ENCODE assay signal across 19 cellular contexts in genomic region chr17:6476061-6476833, GRCh38. TPM values are rescaled to one million over a fixed set of nuclear protein-coding genes. Genes with fewer than 3 reads are reported as not detected.
DNase-seq lines count a peak whose midpoint lies in the region; ATAC-seq, FAIRE-seq and TF ChIP-seq lines count a peak whose summit lies in the region.
"Had no signal": no experiment of that assay in that cellular context is flagged by ENCODE, and none has a peak within 500 bp of the region (broad histone marks: within the 10 kb centered on the region; RNA-seq: fewer than 3 reads in every experiment).

No MANE protein-coding gene starts in this region.

- H3K27ac ChIP-seq in liver (ENCODE audit: low read depth in 1 of 2, low read length in 2 of 2) (no peak overlapping the region), HepG2 (ENCODE audit: extremely low read length, insufficient read depth, low read length) (no peak overlapping the region), muscle layer of colon (ENCODE audit: low read depth, low read length) (peak overlapping the region; percentile 70)
- H3K27ac ChIP-seq: HL-60 had no signal

- no TSS peak for BruUV-seq in HepG2 (replicated peaks; lab: Mats Ljungman, UMichigan)

- H3K4me2 ChIP-seq in HepG2 (ENCODE audit: low read depth, low read length) = no peak overlapping the region

- no peaks in the 10 kb centered on the region for H3K79me2 ChIP-seq in HepG2 (ENCODE audit: insufficient read depth, low read length)

- no peaks in the 10 kb centered on the region for H3K9me3 ChIP-seq in liver (ENCODE audit: control insufficient read depth in 4 of 4, low read length in 3 of 4)
- H3K9me3 ChIP-seq in HepG2 (ENCODE audit: low read length) = no peaks in the 10 kb centered on the region
- no peaks in the 10 kb centered on the region for H3K9me3 ChIP-seq in muscle layer of colon (ENCODE audit: low read length)

- WGBS in liver = 74% methylated on average over 8 of the region's 8 CpGs
- 53% methylated on average over 8 of the region's 8 CpGs for WGBS in HepG2 (ENCODE audit: low lambda C conversion rate)

- no peak overlapping the region for H2AFZ ChIP-seq in HepG2 (ENCODE audit: low read length)

- H3K4me1 ChIP-seq in liver (ENCODE audit: control insufficient read depth in 4 of 4, insufficient read depth in 4 of 4, low read length in 3 of 4) (no peaks in the 10 kb centered on the region), HepG2 (ENCODE audit: insufficient read depth, low read length) (no peaks in the 10 kb centered on the region), muscle layer of colon (ENCODE audit: insufficient read depth, low read length) (peaks cover 15% of the 10 kb centered on the region)

- FAIRE-seq in HepG2 (lab: Jason Lieb, UNC) = no peak

- no peaks in the 10 kb centered on the region for H3K27me3 ChIP-seq in liver (ENCODE audit: control insufficient read depth in 4 of 4, insufficient read depth in 4 of 4, low read length in 3 of 4)
- no peaks in the 10 kb centered on the region for H3K27me3 ChIP-seq in HepG2 (ENCODE audit: control insufficient read depth in 1 of 2, insufficient read depth in 2 of 2, low read length in 2 of 2)
- H3K27me3 ChIP-seq in muscle layer of colon (ENCODE audit: control insufficient read depth in 1 of 2, insufficient read depth in 2 of 2, low read length in 2 of 2) = no peaks in the 10 kb centered on the region

- no peaks in the 10 kb centered on the region for H4K20me1 ChIP-seq in HepG2 (ENCODE audit: insufficient read depth, low read length)

- no peak for ATAC-seq in HepG2
- ATAC-seq: Panc1 had no signal

- TF ChIP-seq RAD21 in liver (IDR thresholded peaks at IDR 0.05) = no peak
- TF ChIP-seq RAD21 in HepG2 (CRISPR knock-in tag; IDR thresholded peaks at IDR 0.05) = no peak

- DNase-seq in HepG2 (ENCODE audit: low spot score) = no peak
- DNase-seq in epithelial cell of esophagus (ENCODE audit: low read depth) = peak; percentile 20
- DNase-seq in ureter (ENCODE audit: low spot score) = no peak
- DNase-seq in inferior parietal cortex (ENCODE audit: extremely low spot score) = no peak
- DNase-seq in superior temporal gyrus (ENCODE audit: extremely low spot score) = no peak
- DNase-seq: ACHN; CD4-positive, CD25-positive, alpha-beta regulatory T cell; DMS79; GOT3; KBM-7; NCI-H2029; SHP77 had no signal

- no peak for TF ChIP-seq POLR2A in HepG2 (IDR thresholded peaks at IDR 0.05; ENCODE audit: insufficient read depth in 1 of 2, low read depth in 2 of 2, low read length in 2 of 2)

- H3K36me3 ChIP-seq in liver (ENCODE audit: control insufficient read depth in 4 of 4, insufficient read depth in 3 of 4, low read depth in 1 of 4, low read length in 3 of 4) (no peaks in the 10 kb centered on the region), HepG2 (replicated peaks in 1 of 2; ENCODE audit: control insufficient read depth in 1 of 2, insufficient read depth in 2 of 2, low read length in 2 of 2) (no peaks in the 10 kb centered on the region), muscle layer of colon (ENCODE audit: insufficient read depth, low read length) (no peaks in the 10 kb centered on the region)

- H3K9ac ChIP-seq in liver (ENCODE audit: low read depth in 1 of 2, low read length in 2 of 2) (no peak overlapping the region), HepG2 (ENCODE audit: insufficient read depth, low read depth, low read length) (no peak overlapping the region), muscle layer of colon (ENCODE audit: low read length) (no peak overlapping the region)

- TF ChIP-seq CTCF in liver (IDR thresholded peaks at IDR 0.05; ENCODE audit: low read depth, low read length, missing input control) = no peak
- TF ChIP-seq CTCF in HepG2 (CRISPR knock-in tag; IDR thresholded peaks at IDR 0.05) = no peak
- TF ChIP-seq CTCF in epithelial cell of esophagus (IDR thresholded peaks at IDR 0.05; ENCODE audit: insufficient read depth, low read depth, low read length, missing control alignments) = no peak

- POLR2A ChIA-PET in HepG2 (lab: Yijun Ruan, JAX) = no interaction called here

- in situ Hi-C loops in HepG2 (cut with HindIII; ENCODE audit: extremely low pct_ligation_motif_present, low pct_unique_long_range_greater_than_20kb) = no loop called here

- H3K4me3 ChIP-seq in liver (ENCODE audit: low read depth in 1 of 3, low read length in 3 of 3) (no peak overlapping the region), HepG2 (replicated peaks in 1 of 3; ENCODE audit: insufficient read depth in 1 of 3, low read depth in 2 of 3, low read length in 3 of 3) (no peak overlapping the region), epithelial cell of esophagus (ENCODE audit: low read length) (no peak overlapping the region), muscle layer of colon (ENCODE audit: low read depth in 1 of 2, low read length in 2 of 2) (no peak overlapping the region)

- CTCF ChIA-PET in HepG2 (lab: Yijun Ruan, JAX; ENCODE audit: low intra/inter-chr PET ratio, low total read pairs) = no interaction called here

- intact Hi-C loops in HepG2 (cut with micrococcal nuclease; ENCODE audit: unreplicated experiment) = loop anchor here (10.0 kb wide), 1 partner anchor 79 kb away; the partner anchor contains the start of gene PITPNM3

- TF ChIP-seq EP300 in HepG2 (IDR thresholded peaks at IDR 0.05; ENCODE audit: low read depth in 2 of 2, low read length in 2 of 2) (no peak), HepG2 (CRISPR knock-in tag; IDR thresholded peaks at IDR 0.05; ENCODE audit: borderline replicate concordance) (no peak)

TF ChIP-seq in HepG2, 621 proteins besides CTCF, POLR2A, EP300 and RAD21 (continues in another document):
- TF ChIP-seq BCL3 (CRISPR knock-in tag; IDR thresholded peaks at IDR 0.05) (no peak), ZNF788 (CRISPR knock-in tag; IDR thresholded peaks at IDR 0.05; ENCODE audit: borderline replicate concordance) (no peak)

RNA-seq across cellular contexts. Expression of gene PIMREG, which starts 32.0 kb away (rescaled TPM):
- total RNA-seq in liver (1 to 10 TPM in 1 of 2 donors, not detected in 1; 5.2 TPM), HepG2 (2016; rRNA removed; fragmentation: Illumina TruSeq; extraction: Trizol) (30.3 and 33.8 TPM in 2 replicates), ureter (0.42 TPM)
- polyA plus RNA-seq in liver (under 1 TPM; 0.10 to 0.75 TPM), HepG2 (2011; rRNA removed) (10.9 and 15.6 TPM in 2 replicates)
- 7.8 and 9.5 TPM in 2 replicates for total RNA-seq in HepG2 (2016; cell fraction: cytosol; rRNA removed; fragmentation: Illumina TruSeq; extraction: Trizol; ENCODE audit: low read depth)
- 29.3 and 34.9 TPM in 2 replicates for total RNA-seq in HepG2 (2016; cell fraction: insoluble cytoplasmic fraction; rRNA removed; fragmentation: Illumina TruSeq; extraction: Trizol)
- 14.8 and 15.2 TPM in 2 replicates for total RNA-seq in HepG2 (2016; cell fraction: membrane; rRNA removed; fragmentation: Illumina TruSeq; extraction: Trizol)
- 14.4 and 16.9 TPM in 2 replicates for total RNA-seq in HepG2 (2016; cell fraction: nucleus; rRNA removed; fragmentation: Illumina TruSeq; extraction: Trizol)
- 7.9 and 16.3 TPM in 2 replicates for polyA plus RNA-seq in HepG2 (2011; cell fraction: cytosol; rRNA removed)
- polyA plus RNA-seq in HepG2 (2011; cell fraction: nucleus; rRNA removed) = 10.1 and 14.2 TPM in 2 replicates
- 3.0 and 7.2 TPM in 2 replicates for polyA plus RNA-seq in HepG2 (2012)
- 8.3 and 8.8 TPM in 2 replicates for polyA plus RNA-seq in HepG2 (2016; cell fraction: cytosol; fragmentation: Illumina TruSeq; extraction: Trizol; ENCODE audit: low read depth)
- polyA plus RNA-seq in HepG2 (2016; cell fraction: insoluble cytoplasmic fraction; fragmentation: Illumina TruSeq; extraction: Trizol; ENCODE audit: low read depth) = 36.2 and 37.7 TPM in 2 replicates
- polyA plus RNA-seq in HepG2 (2016; cell fraction: membrane; fragmentation: Illumina TruSeq; extraction: Trizol; ENCODE audit: low read depth) = 12.6 and 13.0 TPM in 2 replicates
- polyA plus RNA-seq in HepG2 (2016; cell fraction: nucleus; fragmentation: Illumina TruSeq; extraction: Trizol; ENCODE audit: insufficient read depth, low read depth) = 23.4 and 26.5 TPM in 2 replicates
- 10.1 and 24.0 TPM in 2 replicates for polyA minus RNA-seq in HepG2 (2011; rRNA and poly(A)+ RNA removed; ENCODE audit: low replicate concordance)
- 3.4 and 4.2 TPM in 2 replicates for polyA minus RNA-seq in HepG2 (2011; cell fraction: cytosol; rRNA and poly(A)+ RNA removed)
- polyA minus RNA-seq in HepG2 (2011; cell fraction: nucleus; rRNA and poly(A)+ RNA removed) = 2.9 and 4.1 TPM in 2 replicates
- total RNA-seq: CD4-positive, CD25-positive, alpha-beta regulatory T cell had no signal

RNA-seq across cellular contexts. Expression of gene AIPL1, which starts 41.3 kb away (rescaled TPM):
- total RNA-seq in liver (not detected), HepG2 (2016; rRNA removed; fragmentation: Illumina TruSeq; extraction: Trizol) (not detected in 2 replicates), ureter (not detected)
- polyA plus RNA-seq in liver (not detected), HepG2 (2011; rRNA removed) (not detected in 2 replicates)
- not detected in 2 replicates for total RNA-seq in HepG2 (2016; cell fraction: cytosol; rRNA removed; fragmentation: Illumina TruSeq; extraction: Trizol; ENCODE audit: low read depth)
- not detected in 2 replicates for total RNA-seq in HepG2 (2016; cell fraction: insoluble cytoplasmic fraction; rRNA removed; fragmentation: Illumina TruSeq; extraction: Trizol)
- not detected in 2 replicates for total RNA-seq in HepG2 (2016; cell fraction: membrane; rRNA removed; fragmentation: Illumina TruSeq; extraction: Trizol)
- not detected in 2 replicates for total RNA-seq in HepG2 (2016; cell fraction: nucleus; rRNA removed; fragmentation: Illumina TruSeq; extraction: Trizol)
- not detected in 2 replicates for polyA plus RNA-seq in HepG2 (2011; cell fraction: cytosol; rRNA removed)
- polyA plus RNA-seq in HepG2 (2011; cell fraction: nucleus; rRNA removed) = not detected in 2 replicates
- not detected in 2 replicates for polyA plus RNA-seq in HepG2 (2012)
- polyA plus RNA-seq in HepG2 (2016; cell fraction: cytosol; fragmentation: Illumina TruSeq; extraction: Trizol; ENCODE audit: low read depth) = not detected in 2 replicates
- polyA plus RNA-seq in HepG2 (2016; cell fraction: insoluble cytoplasmic fraction; fragmentation: Illumina TruSeq; extraction: Trizol; ENCODE audit: low read depth) = not detected in 2 replicates
- not detected in 2 replicates for polyA plus RNA-seq in HepG2 (2016; cell fraction: membrane; fragmentation: Illumina TruSeq; extraction: Trizol; ENCODE audit: low read depth)
- polyA plus RNA-seq in HepG2 (2016; cell fraction: nucleus; fragmentation: Illumina TruSeq; extraction: Trizol; ENCODE audit: insufficient read depth, low read depth) = not detected in 2 replicates
- not detected in 2 replicates for polyA minus RNA-seq in HepG2 (2011; rRNA and poly(A)+ RNA removed; ENCODE audit: low replicate concordance)
- not detected in 2 replicates for polyA minus RNA-seq in HepG2 (2011; cell fraction: cytosol; rRNA and poly(A)+ RNA removed)
- polyA minus RNA-seq in HepG2 (2011; cell fraction: nucleus; rRNA and poly(A)+ RNA removed) = not detected in 2 replicates
- total RNA-seq: CD4-positive, CD25-positive, alpha-beta regulatory T cell; G401; MCF 10A; NCI-H460 had no signal
- polyA plus RNA-seq: CD4-positive, CD25-positive, alpha-beta regulatory T cell had no signal
